Comparison of ENCODE assay signal across 26 cellular contexts in the genomic region with DNA sequence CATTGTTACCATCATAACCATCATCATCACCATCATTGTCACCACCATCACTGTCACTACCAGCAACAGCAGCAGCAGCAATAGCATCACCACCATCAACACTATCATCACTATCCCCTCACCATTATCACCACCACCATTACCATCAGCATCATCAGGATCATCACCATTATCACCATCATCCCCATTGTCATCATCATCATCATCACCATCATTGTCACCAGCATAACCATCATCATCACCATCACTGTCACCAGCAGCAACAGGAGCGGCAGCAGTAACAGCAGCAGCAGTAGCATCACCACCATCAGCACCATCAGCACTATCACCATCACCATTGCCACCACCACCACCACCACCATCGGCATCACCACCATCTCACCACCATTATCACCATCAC. TPM values are rescaled to one million over a fixed set of nuclear protein-coding genes. Genes with fewer than 3 reads are reported as not detected.
"Had no signal": no experiment of that assay in that cellular context is flagged by ENCODE, and none has a peak within 500 bp of the region (broad histone marks: within the 10 kb centered on the region; RNA-seq: fewer than 3 reads in every experiment).

No MANE protein-coding gene starts in this region.

- H3K27ac ChIP-seq: neural progenitor cell, prostate gland, right atrium auricular region, stomach, tibial artery had no signal

- H3K36me3 ChIP-seq: lower lobe of right lung, neural progenitor cell, prostate gland, right atrium auricular region, sigmoid colon, stomach, tibial artery, upper lobe of left lung had no signal

- H3K4me1 ChIP-seq: neural progenitor cell, prostate gland, tibial artery had no signal

- H2AFZ ChIP-seq: neural progenitor cell had no signal

- ATAC-seq: effector memory CD8-positive, alpha-beta T cell; left colon; left ventricle myocardium superior; lower lobe of right lung; naive thymus-derived CD4-positive, alpha-beta T cell; stimulated activated effector memory CD8-positive, alpha-beta T cell treated with anti-CD3 and anti-CD28 coated beads, Interleukin-12 subunit alpha, Interleukin-12 subunit beta, amount 100 ng/mL, for 72 hours had no signal

- DNase-seq: dermis blood vessel endothelial cell; effector memory CD8-positive, alpha-beta T cell; erythroblast; hypothalamus; immature natural killer cell; islet precursor cell; kidney glomerular epithelial cell; left colon; left ventricle myocardium superior; lower lobe of right lung; midbrain; naive thymus-derived CD4-positive, alpha-beta T cell; sigmoid colon; stimulated activated CD4-positive, alpha-beta T cell treated with anti-CD3 and anti-CD28 coated beads, Interleukin-2, amount 100 ng/mL, for 24 hours; stimulated activated CD4-positive, alpha-beta T cell treated with anti-CD3 and anti-CD28 coated beads, Interleukin-4, amount 100 ng/mL, for 24 hours; stimulated activated naive CD4-positive, alpha-beta T cell treated with Interleukin-2 at 50 U/mL for 16 hours; stomach; tibial artery; upper lobe of left lung had no signal

- H3K9me3 ChIP-seq: lower lobe of right lung, prostate gland, right atrium auricular region, sigmoid colon, stomach, tibial artery, upper lobe of left lung had no signal

- H3K9ac ChIP-seq: neural progenitor cell had no signal

- H3K4me3 Mint-ChIP-seq: effector memory CD8-positive, alpha-beta T cell; immature natural killer cell; memory B cell; naive thymus-derived CD4-positive, alpha-beta T cell; nephron; neural progenitor cell; stimulated activated effector memory CD8-positive, alpha-beta T cell treated with anti-CD3 and anti-CD28 coated beads, Interleukin-12 subunit alpha, Interleukin-12 subunit beta, amount 100 ng/mL, for 72 hours had no signal

- H3K9me3 Mint-ChIP-seq: effector memory CD8-positive, alpha-beta T cell; immature natural killer cell; memory B cell; nephron; neural progenitor cell; stimulated activated effector memory CD8-positive, alpha-beta T cell treated with anti-CD3 and anti-CD28 coated beads, Interleukin-12 subunit alpha, Interleukin-12 subunit beta, amount 100 ng/mL, for 72 hours had no signal

- H3K27me3 ChIP-seq: neural progenitor cell, right atrium auricular region, sigmoid colon, stomach, tibial artery, upper lobe of left lung had no signal

- H3K4me3 ChIP-seq: coronary artery, lower lobe of right lung, neural progenitor cell, prostate gland, right atrium auricular region, sigmoid colon, stomach, tibial artery, upper lobe of left lung had no signal

- H3K36me3 Mint-ChIP-seq: immature natural killer cell; memory B cell; naive thymus-derived CD4-positive, alpha-beta T cell; stimulated activated effector memory CD8-positive, alpha-beta T cell treated with anti-CD3 and anti-CD28 coated beads, Interleukin-12 subunit alpha, Interleukin-12 subunit beta, amount 100 ng/mL, for 72 hours had no signal

- H3K4me1 Mint-ChIP-seq: immature natural killer cell; memory B cell; naive thymus-derived CD4-positive, alpha-beta T cell; neural progenitor cell; stimulated activated effector memory CD8-positive, alpha-beta T cell treated with anti-CD3 and anti-CD28 coated beads, Interleukin-12 subunit alpha, Interleukin-12 subunit beta, amount 100 ng/mL, for 72 hours had no signal

- H3K4me2 ChIP-seq: neural progenitor cell had no signal

- H3K27ac Mint-ChIP-seq: effector memory CD8-positive, alpha-beta T cell; immature natural killer cell; memory B cell; naive thymus-derived CD4-positive, alpha-beta T cell; neural progenitor cell; stimulated activated effector memory CD8-positive, alpha-beta T cell treated with anti-CD3 and anti-CD28 coated beads, Interleukin-12 subunit alpha, Interleukin-12 subunit beta, amount 100 ng/mL, for 72 hours had no signal

RNA-seq across cellular contexts. Expression of gene S1PR3, which starts 48.4 kb away (rescaled TPM):
- polyA plus RNA-seq: naive thymus-derived CD4-positive, alpha-beta T cell had no signal
